In the genomic region with DNA sequence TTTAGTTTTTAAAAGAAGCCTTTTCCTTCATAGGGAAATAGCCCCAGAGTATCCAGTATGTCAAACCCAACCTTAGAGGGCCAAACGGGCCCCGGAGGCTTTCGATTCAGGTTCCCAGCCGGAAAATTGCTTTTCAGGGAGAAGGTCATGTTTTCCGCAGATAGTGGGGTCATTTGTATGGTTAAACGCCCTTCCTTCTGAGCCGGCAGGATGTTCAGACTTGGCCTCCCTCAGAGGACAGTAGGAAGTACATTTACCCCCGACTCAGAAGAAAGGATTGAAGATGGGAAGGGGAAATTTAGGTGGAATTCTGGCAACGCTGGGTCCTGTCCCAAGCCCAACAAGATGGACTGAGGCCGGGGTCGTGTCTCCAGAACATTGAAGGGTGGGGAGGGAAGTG, we compare ENCODE assay signal across 9 cellular contexts.
A peak's percentile ranks its signal among the peaks of the same experiment; 100 is the strongest.
DNase-seq lines count a peak whose midpoint lies in the region; ATAC-seq and TF ChIP-seq lines count a peak whose summit lies in the region.
"Had no signal": no experiment of that assay in that cellular context is flagged by ENCODE, and none has a peak within 500 bp of the region (broad histone marks: within the 10 kb centered on the region; RNA-seq: fewer than 3 reads in every experiment).

No MANE protein-coding gene starts in this region.

- H3K4me3 Mint-ChIP-seq in activated naive CD4-positive, alpha-beta T cell treated with anti-CD3 and anti-CD28 coated beads for 36 hours: no peak overlapping the region

- intact Hi-C loops in activated naive CD4-positive, alpha-beta T cell treated with anti-CD3 and anti-CD28 coated beads for 36 hours (cut with micrococcal nuclease): no loop called here

- CTCF ChIA-PET in activated naive CD4-positive, alpha-beta T cell treated with anti-CD3 and anti-CD28 coated beads for 36 hours (lab: Charles Lee): no interaction called here

- DNase-seq in choroid plexus epithelial cell (ENCODE audit: low read depth) (peak; percentile 31), tibial nerve (ENCODE audit: low spot score in 2 of 2) (no peak), T-helper 9 cell (no peak), NCI-H1930 (lab: John Stamatoyannopoulos, UW) (no peak)
- no peak for DNase-seq in activated naive CD4-positive, alpha-beta T cell treated with anti-CD3 and anti-CD28 coated beads for 36 hours
- DNase-seq: NCI-H2081 treated with DMSO at 0.1 percent for 48 hours had no signal

- no peaks in the 10 kb centered on the region for H3K9me3 Mint-ChIP-seq in activated naive CD4-positive, alpha-beta T cell treated with anti-CD3 and anti-CD28 coated beads for 36 hours

- TF ChIP-seq POLR2A in tibial nerve (IDR thresholded peaks at IDR 0.05): no peak

- WGBS in tibial nerve, 2 donors: 42 to 50% methylated on average over 11 of the region's 11 CpGs

- no peaks in the 10 kb centered on the region for H3K4me1 Mint-ChIP-seq in activated naive CD4-positive, alpha-beta T cell treated with anti-CD3 and anti-CD28 coated beads for 36 hours (ENCODE audit: low read depth)

- ATAC-seq in HG02610 (IDR thresholded peaks at IDR 0.05; ENCODE audit: unreplicated experiment): no peak

- peak overlapping the region; percentile 95 for H3K27ac ChIP-seq in OCI-LY1 (ENCODE audit: low read depth, low read length, poor library complexity, severe bottlenecking)
- peak overlapping the region; percentile 57 for H3K27ac ChIP-seq in muscle layer of colon (ENCODE audit: low read depth, low read length)
- peak overlapping the region; percentile 78 to 96 (median 86) for H3K27ac ChIP-seq in tibial nerve

- TF ChIP-seq CTCF in OCI-LY1 (IDR thresholded peaks at IDR 0.05; ENCODE audit: low read length): no peak
- TF ChIP-seq CTCF in choroid plexus epithelial cell (conservative IDR thresholded peaks at IDR 0.05; ENCODE audit: low read depth, low read length): no peak
- TF ChIP-seq CTCF in tibial nerve (IDR thresholded peaks at IDR 0.05): no peak

- no peaks in the 10 kb centered on the region for H3K9me2 ChIP-seq in OCI-LY1 (ENCODE audit: low read depth, low read length)

- H3F3A ChIP-seq in OCI-LY1 (ENCODE audit: insufficient read depth, low read length): peaks cover 11% of the 10 kb centered on the region; the same call in 1 of the 2 replicates

- no peak overlapping the region for H3K27ac Mint-ChIP-seq in activated naive CD4-positive, alpha-beta T cell treated with anti-CD3 and anti-CD28 coated beads for 36 hours

- H3K9me3 ChIP-seq in OCI-LY1 (ENCODE audit: low read length): no peaks in the 10 kb centered on the region
- no peaks in the 10 kb centered on the region for H3K9me3 ChIP-seq in muscle layer of colon (ENCODE audit: low read length)
- H3K9me3 ChIP-seq in tibial nerve: no peaks in the 10 kb centered on the region

- no peak overlapping the region for H2AFZ ChIP-seq in OCI-LY1 (ENCODE audit: low read length)

- H3K9ac ChIP-seq in OCI-LY1 (ENCODE audit: low read length): peak overlapping the region; percentile 70; the same call in 1 of the 2 replicates
- no peak overlapping the region for H3K9ac ChIP-seq in muscle layer of colon (ENCODE audit: low read length)

- no peaks in the 10 kb centered on the region for H4K20me1 ChIP-seq in OCI-LY1 (ENCODE audit: insufficient read depth, low read length)

- peaks cover 81% of the 10 kb centered on the region for H3K4me1 ChIP-seq in OCI-LY1 (ENCODE audit: insufficient read depth, low read length, severe bottlenecking)
- peaks cover 40% of the 10 kb centered on the region for H3K4me1 ChIP-seq in muscle layer of colon (ENCODE audit: insufficient read depth, low read length)
- peaks cover 3 to 67% (median 30%) of the 10 kb centered on the region in 4 donors for H3K4me1 ChIP-seq in tibial nerve

- peak overlapping the region; percentile 69; the same call in 1 of the 2 replicates for H3K4me2 ChIP-seq in OCI-LY1 (ENCODE audit: low read length)

- H3K79me2 ChIP-seq in OCI-LY1 (ENCODE audit: insufficient read depth, low read length): no peaks in the 10 kb centered on the region

- H3K4me3 ChIP-seq in OCI-LY1 (ENCODE audit: low read depth, low read length, poor library complexity, severe bottlenecking) (peak overlapping the region; percentile 52), choroid plexus epithelial cell (ENCODE audit: low read depth, low read length) (no peak overlapping the region), muscle layer of colon (ENCODE audit: low read depth in 1 of 2, low read length in 2 of 2) (peak overlapping the region in 1 of 2 donors; percentile 47), tibial nerve (peak overlapping the region in 1 of 4 donors; percentile 11)

- 0 out of 2 replicates have a peak, but pooled peaks cover 4% of the 10 kb centered on the region for H3K36me3 ChIP-seq in OCI-LY1 (ENCODE audit: insufficient read depth, low read length)
- no peaks in the 10 kb centered on the region for H3K36me3 ChIP-seq in muscle layer of colon (ENCODE audit: insufficient read depth, low read length)
- no peaks in the 10 kb centered on the region for H3K36me3 ChIP-seq in tibial nerve

- H3K27me3 ChIP-seq in OCI-LY1 (ENCODE audit: insufficient read depth, low read length) (no peaks in the 10 kb centered on the region), muscle layer of colon (ENCODE audit: control insufficient read depth in 1 of 2, insufficient read depth in 2 of 2, low read length in 2 of 2) (no peaks in the 10 kb centered on the region), tibial nerve (no peaks in the 10 kb centered on the region)

- no peak for TF ChIP-seq EP300 in tibial nerve (IDR thresholded peaks at IDR 0.05)

- H3K36me3 Mint-ChIP-seq in activated naive CD4-positive, alpha-beta T cell treated with anti-CD3 and anti-CD28 coated beads for 36 hours (ENCODE audit: low read depth): peaks cover 4% of the 10 kb centered on the region

- H3K27me3 Mint-ChIP-seq in activated naive CD4-positive, alpha-beta T cell treated with anti-CD3 and anti-CD28 coated beads for 36 hours (ENCODE audit: low read depth): no peaks in the 10 kb centered on the region
